9 cellular contexts compared by ENCODE assay signal in genomic region chr6:156976144-156977088, GRCh38.
DNase-seq lines count a peak whose midpoint lies in the region; ATAC-seq and TF ChIP-seq lines count a peak whose summit lies in the region.
"Had no signal": no experiment of that assay in that cellular context is flagged by ENCODE, and none has a peak within 500 bp of the region (broad histone marks: within the 10 kb centered on the region; RNA-seq: fewer than 3 reads in every experiment).

No MANE protein-coding gene starts in this region.

- H3K9ac ChIP-seq in IMR-90 (ENCODE audit: low read depth, low read length), result peak overlapping the region; percentile 28

- H3K27ac Mint-ChIP-seq in activated naive CD4-positive, alpha-beta T cell treated with anti-CD3 and anti-CD28 coated beads, Interleukin-2, amount 50 U/mL, for 72 hours, result peak overlapping the region; percentile 79 to 90

- 0 out of 2 replicates have a peak overlapping the region, but pooled peaks have one; percentile 28 for H2BK120ac ChIP-seq in IMR-90 (ENCODE audit: low read depth, low read length)

- H4K8ac ChIP-seq in IMR-90 (ENCODE audit: low read depth in 2 of 2, low read length in 2 of 2), result peak overlapping the region in 1 of 2 experiments; percentile 61; a peak in 2 of 4 replicates

- peaks cover 32% of the 10 kb centered on the region for H4K20me1 ChIP-seq in IMR-90 (ENCODE audit: insufficient read depth, low read length)

- dilution Hi-C loops in IMR-90 (cut with HindIII; ENCODE audit: low sequenced_read_pairs, unreplicated experiment), result no loop called here

- no peak overlapping the region for H2BK5ac ChIP-seq in IMR-90 (ENCODE audit: low read depth, low read length, poor library complexity, severe bottlenecking)

- H3K4ac ChIP-seq in IMR-90 (ENCODE audit: low read depth, low read length), result no peak overlapping the region; the same call in 1 of the 2 replicates

- no TSS peak for BruUV-seq in IMR-90 (replicated peaks; lab: Mats Ljungman, UMichigan)

- peak overlapping the region; percentile 56 for H4K5ac ChIP-seq in IMR-90 (ENCODE audit: low read depth, low read length)

- intact Hi-C loops in IMR-90 (cut with micrococcal nuclease), result no loop called here

- CTCF ChIA-PET in BJ (lab: Yijun Ruan, JAX), result interaction anchor here (1.7 kb wide), 1 partner anchor 15 kb away, joined by 3 read pairs; no protein-coding TSS in a partner anchor
- CTCF ChIA-PET in IMR-90 (lab: Yijun Ruan, JAX), result no interaction called here

- no peak overlapping the region for H2BK15ac ChIP-seq in IMR-90 (ENCODE audit: low read depth, low read length)

- 0 out of 2 replicates have a peak overlapping the region, but pooled peaks have one; percentile 2 for H3K4me3 ChIP-seq in BJ (ENCODE audit: low read depth, low read length)
- peak overlapping the region; percentile 37; the same call in 1 of the 2 replicates for H3K4me3 ChIP-seq in IMR-90 (ENCODE audit: insufficient read depth, low read depth, low read length)
- H3K4me3 ChIP-seq: SJSA1 had no signal

- H2BK20ac ChIP-seq in IMR-90 (ENCODE audit: low read depth, low read length), result no peak overlapping the region

- peak overlapping the region; percentile 63; the same call in 1 of the 2 replicates for H3K23ac ChIP-seq in IMR-90 (ENCODE audit: low read depth, low read length)

- DNase-seq in BJ (ENCODE audit: low read depth) (no peak), IMR-90 (no peak), medulla oblongata (ENCODE audit: extremely low spot score) (peak; percentile 65), activated gamma-delta T cell treated with Interleukin-2 at 50 U/mL for 16 hours (no peak), DMS153 treated with DMSO at 0.1 percent for 48 hours (lab: John Stamatoyannopoulos, UW; ENCODE audit: unreplicated experiment) (no peak), HT-29 (ENCODE audit: low spot score) (no peak), NCI-H1694 treated with DMSO at 0.1 percent for 48 hours (lab: John Stamatoyannopoulos, UW) (no peak)
- no peak for DNase-seq in activated naive CD4-positive, alpha-beta T cell treated with anti-CD3 and anti-CD28 coated beads, Interleukin-2, amount 50 U/mL, for 72 hours (ENCODE audit: low spot score in 2 of 2)

- in situ Hi-C loops in IMR-90 (cut with MboI; ENCODE audit: low sequenced_read_pairs), result no loop called here

- H3K36me3 Mint-ChIP-seq in activated naive CD4-positive, alpha-beta T cell treated with anti-CD3 and anti-CD28 coated beads, Interleukin-2, amount 50 U/mL, for 72 hours, result peaks cover 4 to 19% of the 10 kb centered on the region in 2 donors

- peak overlapping the region; percentile 42 for H3K18ac ChIP-seq in IMR-90 (ENCODE audit: low read depth, low read length)

- H3K9me3 Mint-ChIP-seq in activated naive CD4-positive, alpha-beta T cell treated with anti-CD3 and anti-CD28 coated beads, Interleukin-2, amount 50 U/mL, for 72 hours, result no peaks in the 10 kb centered on the region

- H2AFZ ChIP-seq in IMR-90 (replicated peaks; ENCODE audit: low read length, poor library complexity), result no peak overlapping the region

- TF ChIP-seq CTCF in BJ (IDR thresholded peaks at IDR 0.05; ENCODE audit: insufficient read depth, low read depth, low read length), result no peak
- no peak for TF ChIP-seq CTCF in IMR-90 (conservative IDR thresholded peaks at IDR 0.05; ENCODE audit: low read depth, low read length)

- H2AK5ac ChIP-seq in IMR-90 (ENCODE audit: low read depth, low read length), result peak overlapping the region; percentile 8; the same call in 1 of the 2 replicates

- H3K14ac ChIP-seq in IMR-90 (replicated peaks; ENCODE audit: low read depth, low read length), result 0 out of 2 replicates have a peak overlapping the region, but pooled peaks have one; percentile 9

- ATAC-seq in IMR-90 (ENCODE audit: low read depth), result no peak
- ATAC-seq in activated naive CD4-positive, alpha-beta T cell treated with anti-CD3 and anti-CD28 coated beads, Interleukin-2, amount 50 U/mL, for 72 hours, result peak in 1 of 2 donors; percentile 56

- H3K56ac ChIP-seq in IMR-90 (ENCODE audit: extremely low read depth, insufficient read depth, low read length), result no peak overlapping the region

- no peaks in the 10 kb centered on the region for H3K9me3 ChIP-seq in IMR-90 (ENCODE audit: control insufficient read depth, insufficient read depth, low read length)
- H3K9me3 ChIP-seq: SJSA1 had no signal

- H3K9me1 ChIP-seq in IMR-90 (ENCODE audit: insufficient read depth, low read length), result peaks cover 12% of the 10 kb centered on the region; the same call in 1 of the 2 replicates

- no peaks in the 10 kb centered on the region for H3K36me3 ChIP-seq in BJ (ENCODE audit: control insufficient read depth, insufficient read depth, low read length)
- H3K36me3 ChIP-seq in IMR-90 (ENCODE audit: control insufficient read depth, insufficient read depth, low read length), result no peaks in the 10 kb centered on the region
- H3K36me3 ChIP-seq: SJSA1 had no signal

- H3K4me1 ChIP-seq in IMR-90 (ENCODE audit: control insufficient read depth, insufficient read depth, low read length), result peaks cover 8% of the 10 kb centered on the region
- H3K4me1 ChIP-seq: SJSA1 had no signal

- WGBS in IMR-90 (ENCODE audit: extremely low coverage in 2 of 2, insufficient read length in 1 of 2), 2 experiments, result 66% methylated on average over 3 of the region's 21 CpGs; no CpG with 5 or more reads in 1 of the 2 experiments

- TF ChIP-seq POLR2A in IMR-90 (IDR thresholded peaks at IDR 0.05; ENCODE audit: low read depth, low read length), result no peak

- H3K27ac ChIP-seq in IMR-90 (ENCODE audit: insufficient read depth, low read length), result no peak overlapping the region; the same call in 1 of the 2 replicates
- H3K27ac ChIP-seq: SJSA1 had no signal

- POLR2A ChIA-PET in BJ (lab: Charles Lee), result no interaction called here
- POLR2A ChIA-PET in IMR-90 (lab: Charles Lee; ENCODE audit: unreplicated experiment), result no interaction called here

- H4K91ac ChIP-seq in IMR-90 (ENCODE audit: insufficient read depth, low read depth, low read length), result no peak overlapping the region

- peak overlapping the region; percentile 90 for H3K4me2 ChIP-seq in IMR-90 (ENCODE audit: low read depth, low read length)

- TF ChIP-seq RAD21 in IMR-90 (IDR thresholded peaks at IDR 0.05; ENCODE audit: low read length), result no peak

- H3K27me3 ChIP-seq in BJ (ENCODE audit: control insufficient read depth, insufficient read depth, low read length) (no peaks in the 10 kb centered on the region), IMR-90 (ENCODE audit: control insufficient read depth, insufficient read depth, low read length) (no peaks in the 10 kb centered on the region)
- H3K27me3 ChIP-seq: SJSA1 had no signal

- H2AK9ac ChIP-seq in IMR-90 (replicated peaks; ENCODE audit: low read depth, low read length, poor library complexity), result no peak overlapping the region

- peaks cover 33 to 61% of the 10 kb centered on the region in 2 experiments for H3K79me1 ChIP-seq in IMR-90 (ENCODE audit: low read depth in 1 of 2, low read length in 2 of 2)

TF ChIP-seq in IMR-90, 13 proteins besides CTCF, POLR2A, EP300 and RAD21:
- no peak for TF ChIP-seq CEBPB (IDR thresholded peaks at IDR 0.05; ENCODE audit: low read depth, low read length)
- no peak for TF ChIP-seq FOS (IDR thresholded peaks at IDR 0.05; ENCODE audit: low read depth, low read length)
- TF ChIP-seq RCOR1 (IDR thresholded peaks at IDR 0.05; ENCODE audit: insufficient replicate concordance, low read length), result no peak
- TF ChIP-seq MAFK (IDR thresholded peaks at IDR 0.05; ENCODE audit: low read depth, low read length), result no peak
- TF ChIP-seq RFX5 (IDR thresholded peaks at IDR 0.05; ENCODE audit: low read depth, low read length), result no peak
- no peak for TF ChIP-seq CHD1 (IDR thresholded peaks at IDR 0.05; ENCODE audit: low read depth, low read length)
- no peak for TF ChIP-seq USF2 (IDR thresholded peaks at IDR 0.05; ENCODE audit: low read depth, low read length)
- TF ChIP-seq MXI1 (IDR thresholded peaks at IDR 0.05; ENCODE audit: borderline replicate concordance, low read depth, low read length), result peak; percentile 38; the same call in 1 of the 2 replicates
